In genomic region chr6:43172127-43173007, GRCh38 we compare ENCODE assay signal across 1 cellular context.
TF ChIP-seq lines count a peak whose summit lies in the region.

No MANE protein-coding gene starts in this region.

TF ChIP-seq in HEK293, 187 proteins besides CTCF, POLR2A, EP300 and RAD21 (continued from another document and continues in another):
- TF ChIP-seq, protein P1, sequence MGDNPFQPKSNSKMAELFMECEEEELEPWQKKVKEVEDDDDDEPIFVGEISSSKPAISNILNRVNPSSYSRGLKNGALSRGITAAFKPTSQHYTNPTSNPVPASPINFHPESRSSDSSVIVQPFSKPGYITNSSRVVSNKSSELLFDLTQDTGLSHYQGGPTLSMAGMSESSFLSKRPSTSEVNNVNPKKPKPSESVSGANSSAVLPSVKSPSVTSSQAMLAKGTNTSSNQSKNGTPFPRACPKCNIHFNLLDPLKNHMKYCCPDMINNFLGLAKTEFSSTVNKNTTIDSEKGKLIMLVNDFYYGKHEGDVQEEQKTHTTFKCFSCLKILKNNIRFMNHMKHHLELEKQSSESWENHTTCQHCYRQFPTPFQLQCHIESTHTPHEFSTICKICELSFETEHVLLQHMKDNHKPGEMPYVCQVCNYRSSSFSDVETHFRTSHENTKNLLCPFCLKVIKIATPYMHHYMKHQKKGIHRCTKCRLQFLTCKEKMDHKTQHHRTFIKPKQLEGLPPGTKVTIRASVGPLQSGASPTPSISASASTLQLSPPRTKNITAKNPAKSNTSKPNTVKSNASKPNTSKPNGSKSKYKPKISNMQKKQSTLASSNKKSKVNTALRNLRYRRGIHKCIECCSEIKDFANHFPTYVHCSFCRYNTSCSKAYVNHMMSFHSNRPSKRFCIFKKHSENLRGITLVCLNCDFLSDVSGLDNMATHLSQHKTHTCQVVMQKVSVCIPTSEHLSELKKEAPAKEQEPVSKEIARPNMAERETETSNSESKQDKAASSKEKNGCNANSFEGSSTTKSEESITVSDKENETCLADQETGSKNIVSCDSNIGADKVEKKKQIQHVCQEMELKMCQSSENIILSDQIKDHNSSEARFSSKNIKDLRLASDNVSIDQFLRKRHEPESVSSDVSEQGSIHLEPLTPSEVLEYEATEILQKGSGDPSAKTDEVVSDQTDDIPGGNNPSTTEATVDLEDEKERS (tag by site-specific recombination; IDR thresholded peaks at IDR 0.05) = no peak
- TF ChIP-seq ZNF19 (tag by site-specific recombination; IDR thresholded peaks at IDR 0.05; ENCODE audit: low read depth) (no peak), ZNF660 (tag by site-specific recombination; IDR thresholded peaks at IDR 0.05) (no peak), ZNF449 (tag by site-specific recombination; IDR thresholded peaks at IDR 0.05) (no peak), ZNF341 (tag by site-specific recombination; IDR thresholded peaks at IDR 0.05; ENCODE audit: low read depth) (peak; percentile 28; the same call in 1 of the 2 replicates), ZNF776 (tag by site-specific recombination; IDR thresholded peaks at IDR 0.05; ENCODE audit: borderline replicate concordance) (no peak), ZSCAN23 (tag by site-specific recombination; IDR thresholded peaks at IDR 0.05) (no peak), ZNF140 (tag by site-specific recombination; IDR thresholded peaks at IDR 0.05) (no peak), KLF7 (tag by site-specific recombination; IDR thresholded peaks at IDR 0.05; ENCODE audit: borderline replicate concordance) (0 out of 2 replicates have a peak, but pooled peaks have one; percentile 12), KLF10 (tag by site-specific recombination; IDR thresholded peaks at IDR 0.05) (no peak; the same call in 1 of the 2 replicates), ZFP3 (tag by site-specific recombination; IDR thresholded peaks at IDR 0.05; ENCODE audit: low read depth) (no peak), PATZ1 (tag by site-specific recombination; IDR thresholded peaks at IDR 0.05) (peak; percentile 88), ZNF561 (tag by site-specific recombination; IDR thresholded peaks at IDR 0.05; ENCODE audit: borderline replicate concordance) (0 out of 2 replicates have a peak, but pooled peaks have one; percentile 18), OVOL3 (tag by site-specific recombination; IDR thresholded peaks at IDR 0.05) (no peak), FEZF1 (tag by site-specific recombination; IDR thresholded peaks at IDR 0.05) (no peak), ZSCAN5A (tag by site-specific recombination; IDR thresholded peaks at IDR 0.05) (no peak), ZBTB8A (tag by site-specific recombination; IDR thresholded peaks at IDR 0.05) (0 out of 2 replicates have a peak, but pooled peaks have one; percentile 11), EGR2 (tag by site-specific recombination; IDR thresholded peaks at IDR 0.05; ENCODE audit: low read depth) (peak; percentile 89), ZNF404 (tag by site-specific recombination; IDR thresholded peaks at IDR 0.05) (no peak), ZNF16 (tag by site-specific recombination; IDR thresholded peaks at IDR 0.05; ENCODE audit: low read depth) (no peak), KLF8 (tag by site-specific recombination; IDR thresholded peaks at IDR 0.05) (0 out of 2 replicates have a peak, but pooled peaks have one; percentile 73), ZNF211 (tag by site-specific recombination; IDR thresholded peaks at IDR 0.05; ENCODE audit: low read depth) (no peak), ZNF843 (tag by site-specific recombination; IDR thresholded peaks at IDR 0.05) (no peak), ZFP69B (tag by site-specific recombination; IDR thresholded peaks at IDR 0.05) (peak; percentile 25; the same call in 1 of the 2 replicates), ZNF311 (tag by site-specific recombination; IDR thresholded peaks at IDR 0.05; ENCODE audit: borderline replicate concordance) (no peak), ZNF138 (tag by site-specific recombination; IDR thresholded peaks at IDR 0.05; ENCODE audit: borderline replicate concordance) (no peak), ZNF510 (tag by site-specific recombination; IDR thresholded peaks at IDR 0.05; ENCODE audit: insufficient replicate concordance) (no peak), MEIS1 (CRISPR knock-in tag; IDR thresholded peaks at IDR 0.05; ENCODE audit: borderline replicate concordance) (no peak), KLF1 (tag by site-specific recombination; IDR thresholded peaks at IDR 0.05) (0 out of 2 replicates have a peak, but pooled peaks have one; percentile 11), ZNF654 (tag by site-specific recombination; IDR thresholded peaks at IDR 0.05; ENCODE audit: low read depth) (no peak), ZNF555 (tag by site-specific recombination; conservative IDR thresholded peaks at IDR 0.05) (no peak), GLI2 (tag by site-specific recombination; IDR thresholded peaks at IDR 0.05; ENCODE audit: borderline replicate concordance, low read depth) (no peak), ZNF391 (tag by site-specific recombination; IDR thresholded peaks at IDR 0.05; ENCODE audit: borderline replicate concordance, low read depth) (no peak), KLF9 (tag by site-specific recombination; IDR thresholded peaks at IDR 0.05; ENCODE audit: low read depth) (peak; percentile 85), ZNF473 (tag by site-specific recombination; IDR thresholded peaks at IDR 0.05) (no peak), ZNF580 (tag by site-specific recombination; IDR thresholded peaks at IDR 0.05) (no peak), ZNF302 (tag by site-specific recombination; IDR thresholded peaks at IDR 0.05; ENCODE audit: low read depth) (no peak), ZNF623 (tag by site-specific recombination; IDR thresholded peaks at IDR 0.05) (no peak), ZNF626 (tag by site-specific recombination; IDR thresholded peaks at IDR 0.05) (no peak)
- TF ChIP-seq, protein P2, sequence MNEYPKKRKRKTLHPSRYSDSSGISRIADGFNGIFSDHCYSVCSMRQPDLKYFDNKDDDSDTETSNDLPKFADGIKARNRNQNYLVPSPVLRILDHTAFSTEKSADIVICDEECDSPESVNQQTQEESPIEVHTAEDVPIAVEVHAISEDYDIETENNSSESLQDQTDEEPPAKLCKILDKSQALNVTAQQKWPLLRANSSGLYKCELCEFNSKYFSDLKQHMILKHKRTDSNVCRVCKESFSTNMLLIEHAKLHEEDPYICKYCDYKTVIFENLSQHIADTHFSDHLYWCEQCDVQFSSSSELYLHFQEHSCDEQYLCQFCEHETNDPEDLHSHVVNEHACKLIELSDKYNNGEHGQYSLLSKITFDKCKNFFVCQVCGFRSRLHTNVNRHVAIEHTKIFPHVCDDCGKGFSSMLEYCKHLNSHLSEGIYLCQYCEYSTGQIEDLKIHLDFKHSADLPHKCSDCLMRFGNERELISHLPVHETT (tag by site-specific recombination; IDR thresholded peaks at IDR 0.05) = no peak
- TF ChIP-seq, protein P3, sequence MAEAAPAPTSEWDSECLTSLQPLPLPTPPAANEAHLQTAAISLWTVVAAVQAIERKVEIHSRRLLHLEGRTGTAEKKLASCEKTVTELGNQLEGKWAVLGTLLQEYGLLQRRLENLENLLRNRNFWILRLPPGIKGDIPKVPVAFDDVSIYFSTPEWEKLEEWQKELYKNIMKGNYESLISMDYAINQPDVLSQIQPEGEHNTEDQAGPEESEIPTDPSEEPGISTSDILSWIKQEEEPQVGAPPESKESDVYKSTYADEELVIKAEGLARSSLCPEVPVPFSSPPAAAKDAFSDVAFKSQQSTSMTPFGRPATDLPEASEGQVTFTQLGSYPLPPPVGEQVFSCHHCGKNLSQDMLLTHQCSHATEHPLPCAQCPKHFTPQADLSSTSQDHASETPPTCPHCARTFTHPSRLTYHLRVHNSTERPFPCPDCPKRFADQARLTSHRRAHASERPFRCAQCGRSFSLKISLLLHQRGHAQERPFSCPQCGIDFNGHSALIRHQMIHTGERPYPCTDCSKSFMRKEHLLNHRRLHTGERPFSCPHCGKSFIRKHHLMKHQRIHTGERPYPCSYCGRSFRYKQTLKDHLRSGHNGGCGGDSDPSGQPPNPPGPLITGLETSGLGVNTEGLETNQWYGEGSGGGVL (tag by site-specific recombination; IDR thresholded peaks at IDR 0.05) = peak; percentile 61; the same call in 1 of the 2 replicates
- TF ChIP-seq, protein P4, sequence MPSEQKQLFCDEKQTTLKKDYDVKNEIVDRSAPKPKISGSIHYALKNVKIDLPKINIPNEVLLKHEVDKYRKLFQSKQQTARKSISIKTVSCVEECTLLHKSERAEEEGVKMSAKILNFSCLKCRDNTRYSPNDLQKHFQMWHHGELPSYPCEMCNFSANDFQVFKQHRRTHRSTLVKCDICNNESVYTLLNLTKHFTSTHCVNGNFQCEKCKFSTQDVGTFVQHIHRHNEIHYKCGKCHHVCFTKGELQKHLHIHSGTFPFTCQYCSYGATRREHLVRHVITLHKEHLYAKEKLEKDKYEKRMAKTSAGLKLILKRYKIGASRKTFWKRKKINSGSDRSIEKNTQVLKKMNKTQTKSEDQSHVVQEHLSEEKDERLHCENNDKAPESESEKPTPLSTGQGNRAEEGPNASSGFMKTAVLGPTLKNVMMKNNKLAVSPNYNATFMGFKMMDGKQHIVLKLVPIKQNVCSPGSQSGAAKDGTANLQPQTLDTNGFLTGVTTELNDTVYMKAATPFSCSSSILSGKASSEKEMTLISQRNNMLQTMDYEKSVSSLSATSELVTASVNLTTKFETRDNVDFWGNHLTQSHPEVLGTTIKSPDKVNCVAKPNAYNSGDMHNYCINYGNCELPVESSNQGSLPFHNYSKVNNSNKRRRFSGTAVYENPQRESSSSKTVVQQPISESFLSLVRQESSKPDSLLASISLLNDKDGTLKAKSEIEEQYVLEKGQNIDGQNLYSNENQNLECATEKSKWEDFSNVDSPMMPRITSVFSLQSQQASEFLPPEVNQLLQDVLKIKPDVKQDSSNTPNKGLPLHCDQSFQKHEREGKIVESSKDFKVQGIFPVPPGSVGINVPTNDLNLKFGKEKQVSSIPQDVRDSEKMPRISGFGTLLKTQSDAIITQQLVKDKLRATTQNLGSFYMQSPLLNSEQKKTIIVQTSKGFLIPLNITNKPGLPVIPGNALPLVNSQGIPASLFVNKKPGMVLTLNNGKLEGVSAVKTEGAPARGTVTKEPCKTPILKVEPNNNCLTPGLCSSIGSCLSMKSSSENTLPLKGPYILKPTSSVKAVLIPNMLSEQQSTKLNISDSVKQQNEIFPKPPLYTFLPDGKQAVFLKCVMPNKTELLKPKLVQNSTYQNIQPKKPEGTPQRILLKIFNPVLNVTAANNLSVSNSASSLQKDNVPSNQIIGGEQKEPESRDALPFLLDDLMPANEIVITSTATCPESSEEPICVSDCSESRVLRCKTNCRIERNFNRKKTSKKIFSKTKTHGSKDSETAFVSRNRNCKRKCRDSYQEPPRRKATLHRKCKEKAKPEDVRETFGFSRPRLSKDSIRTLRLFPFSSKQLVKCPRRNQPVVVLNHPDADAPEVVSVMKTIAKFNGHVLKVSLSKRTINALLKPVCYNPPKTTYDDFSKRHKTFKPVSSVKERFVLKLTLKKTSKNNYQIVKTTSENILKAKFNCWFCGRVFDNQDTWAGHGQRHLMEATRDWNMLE (tag by site-specific recombination; conservative IDR thresholded peaks at IDR 0.05; ENCODE audit: low read depth) = no peak
- TF ChIP-seq, protein P5, sequence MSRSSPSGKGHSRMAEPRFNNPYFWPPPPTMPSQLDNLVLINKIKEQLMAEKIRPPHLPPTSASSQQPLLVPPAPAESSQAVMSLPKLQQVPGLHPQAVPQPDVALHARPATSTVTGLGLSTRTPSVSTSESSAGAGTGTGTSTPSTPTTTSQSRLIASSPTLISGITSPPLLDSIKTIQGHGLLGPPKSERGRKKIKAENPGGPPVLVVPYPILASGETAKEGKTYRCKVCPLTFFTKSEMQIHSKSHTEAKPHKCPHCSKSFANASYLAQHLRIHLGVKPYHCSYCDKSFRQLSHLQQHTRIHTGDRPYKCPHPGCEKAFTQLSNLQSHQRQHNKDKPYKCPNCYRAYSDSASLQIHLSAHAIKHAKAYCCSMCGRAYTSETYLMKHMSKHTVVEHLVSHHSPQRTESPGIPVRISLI (tag by site-specific recombination; IDR thresholded peaks at IDR 0.05) = no peak
